In the genomic region with DNA sequence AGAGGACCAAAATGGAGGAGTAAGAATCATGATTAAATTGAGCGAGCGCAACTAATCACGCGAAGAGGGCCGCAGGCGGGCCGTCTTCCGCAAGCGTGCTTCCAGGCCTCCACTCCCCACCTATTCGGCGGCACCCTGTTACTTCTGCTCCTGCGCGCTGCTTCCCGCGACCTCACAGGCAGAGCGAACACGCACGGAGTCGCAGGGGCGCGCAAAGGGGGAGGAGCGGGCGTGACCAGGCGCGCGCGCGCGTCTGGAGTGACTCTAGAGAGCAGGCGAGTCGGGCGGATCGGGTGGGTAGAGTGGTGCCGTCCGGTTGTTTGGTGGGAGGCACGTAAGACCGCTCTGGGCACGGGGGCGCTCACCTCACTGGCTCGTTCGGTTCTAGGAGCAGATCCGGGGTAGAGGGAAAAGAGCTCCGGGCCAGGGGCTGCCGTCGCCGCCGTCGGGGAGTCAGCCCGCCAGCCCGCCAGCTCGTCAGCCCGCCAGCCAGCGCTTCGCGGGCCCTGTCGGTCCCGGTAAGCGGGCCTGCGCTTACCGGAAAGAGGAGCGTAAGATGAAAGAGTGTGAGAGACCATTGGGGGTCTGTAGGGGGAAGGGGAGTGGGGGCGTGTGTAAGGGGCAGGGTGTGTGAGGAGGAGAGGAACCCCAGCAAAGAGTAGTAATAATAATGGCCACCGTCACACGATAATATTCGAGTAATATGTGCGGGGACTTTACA, we compare ENCODE assay signal across 8 cellular contexts. TPM values are rescaled to one million over a fixed set of nuclear protein-coding genes. Genes with fewer than 3 reads are reported as not detected.
DNase-seq lines count a peak whose midpoint lies in the region; ATAC-seq, FAIRE-seq and TF ChIP-seq lines count a peak whose summit lies in the region.

CNOT8 (plus strand) TSS at position 377 of the 721 bp plus-strand sequence. CDS start 4,652 bp downstream, outside the sequence.

- no peak for TF ChIP-seq CTCF in AG09319 (IDR thresholded peaks at IDR 0.05; ENCODE audit: low read depth, low read length)
- TF ChIP-seq CTCF in keratinocyte (optimal IDR thresholded peaks at IDR 0.05 in 1 of 3, IDR thresholded peaks at IDR 0.05 in 1 of 3, conservative IDR thresholded peaks at IDR 0.05 in 1 of 3; ENCODE audit: extremely low read depth in 1 of 3, insufficient read depth in 2 of 3, low read length in 3 of 3): no peak

- peak within 1 kb of the TSS; percentile 94 for H3K9ac ChIP-seq in keratinocyte (ENCODE audit: control insufficient read depth, extremely low read depth, insufficient read depth, low read length)

- H2AFZ ChIP-seq in keratinocyte (ENCODE audit: control insufficient read depth, low read length): peak within 1 kb of the TSS; percentile 95

- peak; percentile 77 for ATAC-seq in GM19035 (IDR thresholded peaks at IDR 0.05; ENCODE audit: unreplicated experiment)
- peak; percentile 80 for ATAC-seq in HG03354 (IDR thresholded peaks at IDR 0.05; ENCODE audit: poor library complexity, severe bottlenecking, unreplicated experiment)
- ATAC-seq in activated CD4-positive, CD25-positive, alpha-beta regulatory T cell treated with anti-CD3 and anti-CD28 coated beads, Interleukin-2, amount 50 U/mL, for 24 hours: peak; percentile 90 to 93

- peaks cover 2 to 6% of the 10 kb centered on the region in 2 experiments for H3K36me3 ChIP-seq in keratinocyte (ENCODE audit: control insufficient read depth in 2 of 2, extremely low read depth in 1 of 2, insufficient read depth in 2 of 2, low read length in 2 of 2)

- peak within 1 kb of the TSS; percentile 80 to 90 (median 87) for H3K4me3 ChIP-seq in keratinocyte (ENCODE audit: control insufficient read depth in 2 of 3, extremely low read depth in 1 of 3, insufficient read depth in 2 of 3, low read depth in 1 of 3, low read length in 3 of 3)

- no peaks in the 10 kb centered on the region for H4K20me1 ChIP-seq in keratinocyte (ENCODE audit: control insufficient read depth, extremely low read depth, insufficient read depth, low read length)

- peak within 1 kb of the TSS; percentile 88 for H3K27ac ChIP-seq in keratinocyte (ENCODE audit: control insufficient read depth, insufficient read depth, low read length)

- H3K4me2 ChIP-seq in keratinocyte (ENCODE audit: control insufficient read depth, extremely low read depth, insufficient read depth, low read depth, low read length): peak within 1 kb of the TSS; percentile 100

- DNase-seq in AG09319 (ENCODE audit: extremely low read depth, low read depth) (peak; percentile 97), NCI-H446 treated with DMSO at 0.1 percent for 48 hours (lab: John Stamatoyannopoulos, UW) (peak; percentile 94), cerebellar cortex (ENCODE audit: low spot score) (peak; percentile 98), keratinocyte (ENCODE audit: low read depth, low spot score) (peak; percentile 86)
- peak; percentile 93 to 96 for DNase-seq in stimulated activated CD4-positive, alpha-beta T cell treated with anti-CD3 and anti-CD28 coated beads, Interleukin-15, amount 100 ng/mL, for 1 hour (ENCODE audit: low read depth in 1 of 2, low spot score in 1 of 2)

- no peaks in the 10 kb centered on the region for H3K9me1 ChIP-seq in keratinocyte (ENCODE audit: control insufficient read depth, extremely low read depth, insufficient read depth, low read length)

- dilution Hi-C loops in keratinocyte (cut with MboI; ENCODE audit: extremely low pct_ligation_motif_present, low sequenced_read_pairs): no loop called here

- peaks cover 50% of the 10 kb centered on the region for H3K79me2 ChIP-seq in keratinocyte (ENCODE audit: control insufficient read depth, insufficient read depth, low read length)

- H3K9me3 ChIP-seq in keratinocyte (ENCODE audit: control insufficient read depth, low read depth, low read length): no peaks in the 10 kb centered on the region

- H3K4me1 ChIP-seq in keratinocyte (ENCODE audit: control insufficient read depth, extremely low read depth, insufficient read depth, low read length): peaks cover 19% of the 10 kb centered on the region

- FAIRE-seq in keratinocyte (lab: Jason Lieb, UNC): no peak

- H3K27me3 ChIP-seq in keratinocyte (ENCODE audit: control insufficient read depth, extremely low read depth, insufficient read depth, low read length): no peaks in the 10 kb centered on the region

RNA-seq across cellular contexts. Expression of gene CNOT8, which starts in this region (rescaled TPM):
- 28.1 to 44.5 TPM (median 36.2 TPM) in 3 replicates for polyA plus RNA-seq in keratinocyte
- 68.1 TPM for polyA plus RNA-seq in keratinocyte (2011; ENCODE audit: low read depth)
- polyA plus RNA-seq in keratinocyte (2011; cell fraction: cytosol; rRNA removed): 28.2 and 41.0 TPM in 2 replicates
- 50.6 and 55.1 TPM in 2 replicates for polyA plus RNA-seq in keratinocyte (2011; cell fraction: nucleus; rRNA removed)
- 21.1 and 33.8 TPM in 2 replicates for polyA plus RNA-seq in keratinocyte (2012; ENCODE audit: low replicate concordance)
- 18.1 to 47.2 TPM (median 34.2 TPM) in 3 replicates for polyA minus RNA-seq in keratinocyte
- polyA minus RNA-seq in keratinocyte (2011; cell fraction: cytosol; rRNA and poly(A)+ RNA removed): 21.7 TPM
- 14.1 and 31.1 TPM in 2 replicates for polyA minus RNA-seq in keratinocyte (2011; cell fraction: nucleus; rRNA and poly(A)+ RNA removed)

Comparison
In these comparisons a context has a peak if more than half of its experiments do, and no peak if none do; other contexts are left out.
1. Peak in every context shown above with its lines: DNase-seq, ATAC-seq, H3K4me3 ChIP-seq and H3K27ac ChIP-seq.